In the genomic region with DNA sequence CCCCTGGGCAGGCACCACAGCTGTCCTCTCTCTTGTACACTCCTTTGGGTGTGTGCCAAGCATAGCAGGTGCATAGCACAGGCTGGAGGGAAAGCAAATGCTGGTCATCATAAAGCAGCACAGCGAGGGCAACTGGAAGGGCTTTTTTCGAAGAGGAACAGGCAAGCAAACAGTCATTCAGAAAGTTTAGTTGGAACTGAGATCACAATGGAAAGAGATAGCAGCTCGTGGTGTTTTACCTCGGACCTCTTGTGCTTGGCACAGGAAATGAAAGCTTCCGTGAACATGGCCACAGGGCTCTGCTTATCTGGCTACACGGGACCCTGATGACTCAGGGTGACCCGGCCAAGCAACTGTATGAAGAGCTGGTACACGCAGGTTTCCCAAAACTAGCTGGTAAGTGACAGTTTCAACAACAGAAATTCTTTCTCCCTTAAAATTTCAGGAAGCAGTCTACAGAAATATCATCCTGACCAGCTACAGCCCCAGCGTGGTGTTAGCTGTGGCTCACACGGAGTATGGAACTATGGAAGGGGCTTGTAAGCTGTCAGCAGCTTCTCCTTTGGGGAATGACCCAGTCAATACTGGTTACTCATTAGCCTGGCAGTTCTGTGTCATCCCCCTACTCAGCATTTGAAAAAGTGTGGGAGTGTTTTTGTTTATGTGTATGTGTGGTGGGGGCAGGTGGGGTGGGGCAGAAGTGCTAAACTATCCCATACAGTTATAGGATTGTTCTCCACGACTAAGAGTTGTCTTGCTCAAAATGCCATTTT, we compare ENCODE assay signal across 1 cellular context.
TF ChIP-seq lines count a peak whose summit lies in the region.

No MANE protein-coding gene starts in this region.

TF ChIP-seq in GM23338, 12 proteins besides CTCF, POLR2A, EP300 and RAD21 (continued from another document):
- TF ChIP-seq, protein P1, sequence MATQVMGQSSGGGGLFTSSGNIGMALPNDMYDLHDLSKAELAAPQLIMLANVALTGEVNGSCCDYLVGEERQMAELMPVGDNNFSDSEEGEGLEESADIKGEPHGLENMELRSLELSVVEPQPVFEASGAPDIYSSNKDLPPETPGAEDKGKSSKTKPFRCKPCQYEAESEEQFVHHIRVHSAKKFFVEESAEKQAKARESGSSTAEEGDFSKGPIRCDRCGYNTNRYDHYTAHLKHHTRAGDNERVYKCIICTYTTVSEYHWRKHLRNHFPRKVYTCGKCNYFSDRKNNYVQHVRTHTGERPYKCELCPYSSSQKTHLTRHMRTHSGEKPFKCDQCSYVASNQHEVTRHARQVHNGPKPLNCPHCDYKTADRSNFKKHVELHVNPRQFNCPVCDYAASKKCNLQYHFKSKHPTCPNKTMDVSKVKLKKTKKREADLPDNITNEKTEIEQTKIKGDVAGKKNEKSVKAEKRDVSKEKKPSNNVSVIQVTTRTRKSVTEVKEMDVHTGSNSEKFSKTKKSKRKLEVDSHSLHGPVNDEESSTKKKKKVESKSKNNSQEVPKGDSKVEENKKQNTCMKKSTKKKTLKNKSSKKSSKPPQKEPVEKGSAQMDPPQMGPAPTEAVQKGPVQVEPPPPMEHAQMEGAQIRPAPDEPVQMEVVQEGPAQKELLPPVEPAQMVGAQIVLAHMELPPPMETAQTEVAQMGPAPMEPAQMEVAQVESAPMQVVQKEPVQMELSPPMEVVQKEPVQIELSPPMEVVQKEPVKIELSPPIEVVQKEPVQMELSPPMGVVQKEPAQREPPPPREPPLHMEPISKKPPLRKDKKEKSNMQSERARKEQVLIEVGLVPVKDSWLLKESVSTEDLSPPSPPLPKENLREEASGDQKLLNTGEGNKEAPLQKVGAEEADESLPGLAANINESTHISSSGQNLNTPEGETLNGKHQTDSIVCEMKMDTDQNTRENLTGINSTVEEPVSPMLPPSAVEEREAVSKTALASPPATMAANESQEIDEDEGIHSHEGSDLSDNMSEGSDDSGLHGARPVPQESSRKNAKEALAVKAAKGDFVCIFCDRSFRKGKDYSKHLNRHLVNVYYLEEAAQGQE (IDR thresholded peaks at IDR 0.05; ENCODE audit: unreplicated experiment), result no peak
TF ChIP-seq in GM23338: peak in this region for 0.
